8 cellular contexts compared by ENCODE assay signal in the genomic region with DNA sequence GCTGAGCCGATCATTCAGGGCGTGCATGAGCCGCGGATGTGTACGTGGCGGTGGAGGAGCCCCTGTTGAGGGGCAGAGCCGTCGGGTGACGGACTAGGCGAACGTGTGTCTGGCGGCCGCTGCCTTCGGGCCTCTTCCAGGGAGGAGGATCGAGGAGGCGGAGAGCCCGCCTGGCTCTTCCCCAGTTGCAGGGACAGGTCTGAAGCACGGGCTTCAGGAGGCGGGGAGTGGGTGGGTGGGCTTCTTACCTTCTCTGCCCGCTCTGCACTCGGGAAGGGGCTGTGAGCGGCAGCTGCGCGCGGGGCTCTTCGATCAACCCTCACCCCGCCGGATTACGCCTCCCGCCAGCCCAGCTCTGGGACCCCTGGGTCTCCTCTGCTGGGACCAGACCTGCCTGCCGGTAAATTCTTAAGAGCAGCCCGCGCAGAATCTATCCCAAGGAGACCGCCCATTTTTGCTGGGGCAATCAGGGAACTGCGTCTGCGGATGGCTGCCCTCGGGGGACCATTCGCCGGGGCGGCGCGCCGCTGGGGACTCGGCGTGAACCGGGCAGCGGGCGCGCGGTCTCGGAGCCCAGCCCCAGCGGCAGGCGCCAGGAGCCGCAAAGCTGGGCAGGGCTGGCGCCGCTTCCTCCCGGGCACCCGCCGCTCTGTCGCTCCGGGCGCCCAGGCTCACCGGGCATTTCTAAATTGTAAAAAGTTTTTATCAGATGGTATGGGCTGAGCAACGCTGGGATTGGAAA. TPM values are rescaled to one million over a fixed set of nuclear protein-coding genes. Genes with fewer than 3 reads are reported as not detected.
DNase-seq lines count a peak whose midpoint lies in the region; ATAC-seq, FAIRE-seq and TF ChIP-seq lines count a peak whose summit lies in the region.

No MANE protein-coding gene starts in this region.

- H3K36me3 Mint-ChIP-seq in Calu3 (ENCODE audit: insufficient read depth, unreplicated experiment) (peaks cover 15% of the 10 kb centered on the region), immature natural killer cell (peaks cover 51 to 75% (median 53%) of the 10 kb centered on the region in 3 donors)

- SMC1A ChIA-PET in GM12878 (lab: Charles Lee; ENCODE audit: uncharacterized antibody, unreplicated experiment), result interaction anchor here (0.6 to 9.7 kb wide), 24 partner anchors 9 to 174 kb away, joined by 3 to 183 read pairs (median 6); partner anchors contain the start of genes COPS4 and COQ2

- intact Hi-C loops in Calu3 (cut with micrococcal nuclease; ENCODE audit: unreplicated experiment), result loop anchor here (5.0 kb wide), 1 partner anchor 148 kb away; no protein-coding TSS in a partner anchor
- intact Hi-C loops in GM12878 (cut with micrococcal nuclease; ENCODE audit: unreplicated experiment), result loop anchor here (1.0 to 5.0 kb wide), 6 partner anchors 35 to 217 kb away; partner anchors contain the start of gene SEC31A

- H2AFZ ChIP-seq in GM12878 (ENCODE audit: control insufficient read depth, low read depth, low read length), result peak overlapping the region; percentile 59

- H4K20me1 ChIP-seq in GM12878 (ENCODE audit: control insufficient read depth, insufficient read depth), result no peaks in the 10 kb centered on the region

- TF ChIP-seq CTCF in Calu3 (IDR thresholded peaks at IDR 0.05; ENCODE audit: unreplicated experiment), result no peak
- TF ChIP-seq CTCF in GM12878 (IDR thresholded peaks at IDR 0.05 in 2 of 3, conservative IDR thresholded peaks at IDR 0.05 in 1 of 3; ENCODE audit: control insufficient read depth in 2 of 3, extremely low read depth in 1 of 3, insufficient read depth in 1 of 3, low read depth in 3 of 3, low read length in 3 of 3), result no peak

- H3K4me1 Mint-ChIP-seq in Calu3 (ENCODE audit: low read depth, unreplicated experiment) (peaks cover 14% of the 10 kb centered on the region), immature natural killer cell (peaks cover 44 to 62% of the 10 kb centered on the region in 2 donors)

- H3K9ac ChIP-seq in SK-N-MC (ENCODE audit: insufficient read length) (peak overlapping the region; percentile 81), GM12878 (ENCODE audit: control insufficient read depth, insufficient read depth, low read length) (peak overlapping the region; percentile 86)

- in situ Hi-C loops in GM12878 (cut with MboI), result loop anchor here (5.0 kb wide), 1 partner anchor 108 kb away; no protein-coding TSS in a partner anchor

- FAIRE-seq in HTR-8/SVneo (lab: Jason Lieb, UNC), result no peak
- no peak for FAIRE-seq in GM12878 (lab: Jason Lieb, UNC)

- H3K36me3 ChIP-seq in SK-N-MC (ENCODE audit: insufficient read depth, low read length), result no peaks in the 10 kb centered on the region
- H3K36me3 ChIP-seq in GM12878 (ENCODE audit: control insufficient read depth in 2 of 2, insufficient read depth in 2 of 2, low read length in 1 of 2), result peaks cover 2 to 6% of the 10 kb centered on the region in 2 experiments

- H3K79me2 ChIP-seq in GM12878 (ENCODE audit: control insufficient read depth, insufficient read depth, low read length), result peaks cover 90% of the 10 kb centered on the region

- TF ChIP-seq POLR2A in GM12878 (IDR thresholded peaks at IDR 0.05; ENCODE audit: low read depth, low read length), result peak; percentile 43; the same call in 1 of the 2 replicates

- TF ChIP-seq RAD21 in GM12878 (IDR thresholded peaks at IDR 0.05; ENCODE audit: insufficient read depth, low read depth, low read length), result no peak

- no peak for TF ChIP-seq EP300 in GM12878 (IDR thresholded peaks at IDR 0.05; ENCODE audit: borderline replicate concordance in 1 of 2, control insufficient read depth in 1 of 2, low read depth in 2 of 2, low read length in 2 of 2)

- under 1% methylated on average over 56 of the region's 64 CpGs for WGBS in GM12878 (ENCODE audit: insufficient coverage, insufficient replicate concordance, low lambda C conversion rate, missing lambda C conversion rate)

- no peaks in the 10 kb centered on the region for H3K9me3 Mint-ChIP-seq in Calu3 (ENCODE audit: low read depth, unreplicated experiment)
- H3K9me3 Mint-ChIP-seq in immature natural killer cell, result no peaks in the 10 kb centered on the region

- peak overlapping the region; percentile 51 for H3K4me2 ChIP-seq in GM12878 (ENCODE audit: control insufficient read depth, insufficient read depth)

- peak overlapping the region; percentile 92 for H3K4me3 ChIP-seq in SK-N-MC
- peak overlapping the region; percentile 78 for H3K4me3 ChIP-seq in GM12878

- DNase-seq in Calu3 (peak; percentile 52), HTR-8/SVneo (ENCODE audit: insufficient read length, low spot score) (peak; percentile 24), SK-N-MC (ENCODE audit: low read depth, low spot score) (no peak), GM12878 (ENCODE audit: low read depth, low spot score) (no peak), immature natural killer cell (peak; percentile 62 to 70 (median 69)), UCSD-AML1 (lab: John Stamatoyannopoulos, UW; ENCODE audit: unreplicated experiment) (no peak)
- DNase-seq in stimulated activated CD4-positive, alpha-beta T cell treated with anti-CD3 and anti-CD28 coated beads, Interleukin-1b, Interleukin-23, amount 100 ng/mL, for 48 hours, result peak; percentile 40

- H3K27ac Mint-ChIP-seq in Calu3 (ENCODE audit: unreplicated experiment) (peak overlapping the region; percentile 61), immature natural killer cell (peak overlapping the region; percentile 88 to 99 (median 98))

- POLR2A ChIA-PET in GM12878 (lab: Charles Lee), result interaction anchor here (0.6 to 8.0 kb wide), 12 partner anchors 12 to 170 kb away, joined by 3 to 77 read pairs (median 5); no protein-coding TSS in a partner anchor

- H3K27me3 Mint-ChIP-seq in Calu3 (ENCODE audit: unreplicated experiment) (no peaks in the 10 kb centered on the region), immature natural killer cell (ENCODE audit: low read depth in 3 of 3) (peaks cover 13 to 57% (median 49%) of the 10 kb centered on the region in 3 donors)

- CTCF ChIA-PET in Calu3 (lab: Charles Lee), result interaction anchor here (0.5 to 1.5 kb wide), 11 partner anchors 13 to 173 kb away, joined by 3 to 11 read pairs (median 4); partner anchors contain the start of gene COPS4
- CTCF ChIA-PET in GM12878 (lab: Yijun Ruan, JAX), result interaction anchor here (0.6 to 6.4 kb wide), 28 partner anchors 8 to 174 kb away, joined by 3 to 43 read pairs (median 6); no protein-coding TSS in a partner anchor

- no TSS peak for BruUV-seq in Calu3 (replicated peaks; lab: Mats Ljungman, UMichigan)
- BruUV-seq in GM12878 (replicated peaks; lab: Mats Ljungman, UMichigan), result no TSS peak

- H3K9me3 ChIP-seq in SK-N-MC (ENCODE audit: low read depth, low read length) (no peaks in the 10 kb centered on the region), GM12878 (replicated peaks; ENCODE audit: control insufficient read depth, insufficient read depth, low read length) (no peaks in the 10 kb centered on the region; the same call in 2 of the 3 replicates)

- H3K4me3 Mint-ChIP-seq in Calu3 (ENCODE audit: low read depth, unreplicated experiment), result peak overlapping the region; percentile 66
- H3K4me3 Mint-ChIP-seq in immature natural killer cell, result peak overlapping the region; percentile 98 to 100 (median 100)

- H3K27me3 ChIP-seq in GM12878 (replicated peaks in 1 of 2; ENCODE audit: control insufficient read depth in 2 of 2, insufficient read depth in 2 of 2, low read length in 1 of 2), result no peaks in the 10 kb centered on the region

- ATAC-seq in GM19467 (IDR thresholded peaks at IDR 0.05; ENCODE audit: unreplicated experiment) (peak; percentile 12), GM12878 (peak; percentile 45)

- H3K27ac ChIP-seq in SK-N-MC, result peak overlapping the region; percentile 93
- H3K27ac ChIP-seq in GM12878 (ENCODE audit: control insufficient read depth, insufficient read depth), result peak overlapping the region; percentile 71

- RAD21 ChIA-PET in GM12878 (lab: Charles Lee; ENCODE audit: unreplicated experiment), result interaction anchor here (0.7 to 7.0 kb wide), 25 partner anchors 9 to 175 kb away, joined by 3 to 127 read pairs (median 6); partner anchors contain the start of genes COPS4 and COQ2

- H3K4me1 ChIP-seq in GM12878 (ENCODE audit: control insufficient read depth, insufficient read depth, low read length), result peaks cover 7% of the 10 kb centered on the region

TF ChIP-seq in GM12878, 131 proteins besides CTCF, POLR2A, EP300 and RAD21 (continues in another document):
- TF ChIP-seq PAX5 (IDR thresholded peaks at IDR 0.05; ENCODE audit: borderline replicate concordance, low read depth, low read length), result 0 out of 2 replicates have a peak, but pooled peaks have one; percentile 62
- TF ChIP-seq ZNF622 (IDR thresholded peaks at IDR 0.05), result no peak
- no peak for TF ChIP-seq FOXM1 (IDR thresholded peaks at IDR 0.05; ENCODE audit: low read depth, low read length)
- peak; percentile 32; the same call in 1 of the 2 replicates for TF ChIP-seq YY1 (IDR thresholded peaks at IDR 0.05; ENCODE audit: low read depth, low read length)
- 0 out of 2 replicates have a peak, but pooled peaks have one; percentile 60 for TF ChIP-seq ZNF217 (IDR thresholded peaks at IDR 0.05)

RNA-seq across cellular contexts. Expression of gene PLAC8, which starts 4.9 kb away (rescaled TPM):
- total RNA-seq in Calu3 (2022), result 6.3 and 12.6 TPM in 2 replicates
- 200 and 211 TPM in 2 replicates for total RNA-seq in GM12878 (2013; cell fraction: nucleolus; rRNA removed)
- 214 and 265 TPM in 2 replicates for total RNA-seq in GM12878 (2014; rRNA removed)
- 316 and 317 TPM in 2 replicates for total RNA-seq in GM12878 (2014; rRNA removed; fragmentation: Illumina TruSeq; extraction: Trizol)
- total RNA-seq in GM12878 (2021), result 238 and 239 TPM in 2 replicates
- 78.9 TPM for polyA plus RNA-seq in GM12878 (2011; ENCODE audit: low read depth)
- polyA plus RNA-seq in GM12878 (2011; rRNA removed), result 841 and 1,037 TPM in 2 replicates
- polyA plus RNA-seq in GM12878 (2011; cell fraction: cytosol; rRNA removed), result 429 and 464 TPM in 2 replicates
- polyA plus RNA-seq in GM12878 (2011; cell fraction: nucleus; rRNA removed), result 219 and 352 TPM in 2 replicates
- polyA plus RNA-seq in GM12878 (2012), result 70.6 and 120 TPM in 2 replicates
- polyA plus RNA-seq in GM12878 (2014; fragmentation: Illumina TruSeq; extraction: Trizol), result 311 and 417 TPM in 2 replicates
- polyA plus RNA-seq in GM12878 (2014; fragmentation: Nextera tagmentation; extraction: Ambion mirVana), result 100 to 1,000 TPM; 405 to 441 TPM
- 239 and 276 TPM in 2 replicates for polyA plus RNA-seq in GM12878 (2014; rRNA removed)
- 100 to 1,000 TPM; 379 to 404 TPM for polyA plus RNA-seq in GM12878 (2016; fragmentation: Nextera tagmentation; extraction: Ambion mirVana)
- polyA minus RNA-seq in GM12878 (2011; rRNA and poly(A)+ RNA removed), result 407 and 416 TPM in 2 replicates
- 98.6 and 123 TPM in 2 replicates for polyA minus RNA-seq in GM12878 (2011; cell fraction: cytosol; rRNA and poly(A)+ RNA removed)
- polyA minus RNA-seq in GM12878 (2011; cell fraction: nucleus; rRNA and poly(A)+ RNA removed), result 44.1 and 55.6 TPM in 2 replicates
- 1,000 to 10,000 TPM; 1,450 to 1,724 (median 1,466) TPM for polyA plus RNA-seq in immature natural killer cell

Comparison
In these comparisons a context has a peak if more than half of its experiments do, and no peak if none do; other contexts are left out.
1. DNase-seq: peak in Calu3 (single experiment), HTR-8/SVneo (single experiment), immature natural killer cell (3 of 3) and stimulated activated CD4-positive, alpha-beta T cell treated with anti-CD3 and anti-CD28 coated beads, Interleukin-1b, Interleukin-23, amount 100 ng/mL, for 48 hours (single experiment); none in SK-N-MC (single experiment), GM12878 (single experiment) and UCSD-AML1 (single experiment).
2. RNA of gene PLAC8, which starts 4.9 kb away (total RNA-seq): 200 to 317 TPM in GM12878; 6.3 to 12.6 TPM in Calu3; every median in the first group is over 10 times any median in the second.